In the genomic region with DNA sequence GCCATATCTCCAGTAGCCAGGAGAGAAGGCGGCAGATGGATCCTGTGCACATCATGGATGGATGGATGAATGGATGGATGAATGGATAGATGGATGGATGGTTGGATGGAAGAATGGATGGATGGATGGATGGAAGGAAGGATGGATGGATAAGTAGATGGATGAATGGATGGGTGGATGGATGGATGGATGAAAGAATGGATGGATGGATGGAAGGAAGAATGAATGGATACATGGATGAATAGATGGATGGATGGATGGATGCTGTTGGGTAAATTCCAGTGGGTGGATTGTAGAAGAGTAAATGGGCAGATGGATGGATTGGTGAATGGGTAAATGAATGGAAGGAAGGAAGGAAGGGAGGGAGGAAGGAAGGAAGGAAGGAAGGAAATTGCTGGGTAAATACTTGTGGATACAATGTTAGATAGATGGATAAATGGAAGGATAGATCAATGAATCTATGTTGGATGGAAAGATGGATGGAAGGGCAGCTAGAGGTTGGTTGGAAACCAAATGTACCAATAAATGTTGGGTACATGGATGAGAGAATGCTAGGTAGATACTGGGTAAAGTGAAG, we compare ENCODE assay signal across 36 cellular contexts. TPM values are rescaled to one million over a fixed set of nuclear protein-coding genes. Genes with fewer than 3 reads are reported as not detected.
"Had no signal": no experiment of that assay in that cellular context is flagged by ENCODE, and none has a peak within 500 bp of the region (broad histone marks: within the 10 kb centered on the region; RNA-seq: fewer than 3 reads in every experiment).

No MANE protein-coding gene starts in this region.

- H3K4me3 ChIP-seq: adrenal gland, breast epithelium, cardiac muscle cell, colonic mucosa, esophagus squamous epithelium, gastroesophageal sphincter had no signal

- H3K27ac Mint-ChIP-seq: activated B cell treated with CpG ODN at 0.5 μM for 24 hours; activated CD8-positive, alpha-beta T cell treated with anti-CD3 and anti-CD28 coated beads for 36 hours; activated naive CD8-positive, alpha-beta T cell treated with anti-CD3 and anti-CD28 coated beads for 36 hours; activated naive CD8-positive, alpha-beta T cell treated with anti-CD3 and anti-CD28 coated beads, Interleukin-2, amount 50 U/mL, for 24 hours; activated T-helper 17 cell treated with anti-CD3 and anti-CD28 coated beads, Interleukin-2, amount 50 U/mL, for 72 hours; brain; T-helper 17 cell; T-helper 2 cell treated with Interferon-gamma antibody and Interleukin-4, amounts not matched to agents 5 μg/mL and 100 μg/mL, for 36 hours had no signal

- H3K27me3 ChIP-seq: adrenal gland, breast epithelium, cardiac muscle cell, colonic mucosa, gastroesophageal sphincter had no signal

- FAIRE-seq: endometrium, endothelial cell of umbilical vein had no signal

- H3K27ac ChIP-seq: adrenal gland, breast epithelium, cardiac muscle cell, colonic mucosa, epithelial cell of prostate, esophagus squamous epithelium, gastroesophageal sphincter, WERI-Rb-1 had no signal

- H3K36me3 ChIP-seq: adrenal gland, breast epithelium, cardiac muscle cell, colonic mucosa, WERI-Rb-1 had no signal

- H3K9me3 ChIP-seq: adrenal gland, breast epithelium, colonic mucosa, gastroesophageal sphincter had no signal

- DNase-seq: activated B cell treated with CpG ODN at 0.5 μM for 24 hours; activated CD4-positive, alpha-beta T cell treated with anti-CD3 and anti-CD28 coated beads for 48 hours; activated CD4-positive, alpha-beta T cell treated with anti-CD3 and anti-CD28 coated beads, Interleukin-2, amount 50 U/mL, for 1 hour; activated CD4-positive, alpha-beta T cell treated with anti-CD3 and anti-CD28 coated beads, Interleukin-2, amount 50 U/mL, for 48 hours; activated CD8-positive, alpha-beta memory T cell treated with anti-CD3 and anti-CD28 coated beads for 24 hours; activated CD8-positive, alpha-beta T cell treated with anti-CD3 and anti-CD28 coated beads for 36 hours; activated effector memory CD4-positive, alpha-beta T cell treated with Interleukin-2 at 50 U/mL for 16 hours; activated gamma-delta T cell treated with Interleukin-2 at 50 U/mL for 16 hours; activated naive CD4-positive, alpha-beta T cell treated with anti-CD3 and anti-CD28 coated beads, Interleukin-2, amount 50 U/mL, for 16 hours; activated naive CD4-positive, alpha-beta T cell treated with Interleukin-2 at 50 U/mL for 16 hours; activated naive CD8-positive, alpha-beta T cell treated with anti-CD3 and anti-CD28 coated beads for 36 hours; activated naive CD8-positive, alpha-beta T cell treated with anti-CD3 and anti-CD28 coated beads, Interleukin-2, amount 50 U/mL, for 24 hours; activated T-cell treated with anti-CD3 and anti-CD28 coated beads, Interleukin-2, amount 50 U/mL, for 4 hours; adrenal gland; amygdala; aorta; central memory CD4-positive, alpha-beta T cell; cerebellar nuclear complex; colonic mucosa; effector CD8-positive, alpha-beta T cell; esophagus squamous epithelium; foreskin melanocyte; T-helper 1 cell; T-helper 17 cell; T1000; WERI-Rb-1 had no signal

- ATAC-seq: activated CD4-positive, CD25-positive, alpha-beta regulatory T cell treated with anti-CD3 and anti-CD28 coated beads, Interleukin-2, amount 50 U/mL, for 24 hours; activated CD8-positive, alpha-beta T cell treated with anti-CD3 and anti-CD28 coated beads for 36 hours; activated naive CD8-positive, alpha-beta T cell treated with anti-CD3 and anti-CD28 coated beads, Interleukin-2, amount 50 U/mL, for 24 hours; activated T-cell treated with anti-CD3 and anti-CD28 coated beads, Interleukin-2, amount 50 U/mL, for 4 hours; activated T-helper 17 cell treated with anti-CD3 and anti-CD28 coated beads, Interleukin-2, amount 50 U/mL, for 72 hours; gastroesophageal sphincter; T-helper 17 cell had no signal

- H3K4me1 ChIP-seq: adrenal gland, breast epithelium, esophagus squamous epithelium had no signal

- H3K36me3 Mint-ChIP-seq: activated naive CD8-positive, alpha-beta T cell treated with anti-CD3 and anti-CD28 coated beads for 36 hours had no signal

- H3K9me3 Mint-ChIP-seq: activated T-helper 17 cell treated with anti-CD3 and anti-CD28 coated beads, Interleukin-2, amount 50 U/mL, for 72 hours had no signal

RNA-seq across cellular contexts. Expression of gene PTGIS, which starts 19.5 kb away (rescaled TPM):
- total RNA-seq: activated B cell treated with CpG ODN at 0.5 μM for 24 hours, T-helper 17 cell had no signal
